17 cellular contexts compared by ENCODE assay signal in the genomic region with DNA sequence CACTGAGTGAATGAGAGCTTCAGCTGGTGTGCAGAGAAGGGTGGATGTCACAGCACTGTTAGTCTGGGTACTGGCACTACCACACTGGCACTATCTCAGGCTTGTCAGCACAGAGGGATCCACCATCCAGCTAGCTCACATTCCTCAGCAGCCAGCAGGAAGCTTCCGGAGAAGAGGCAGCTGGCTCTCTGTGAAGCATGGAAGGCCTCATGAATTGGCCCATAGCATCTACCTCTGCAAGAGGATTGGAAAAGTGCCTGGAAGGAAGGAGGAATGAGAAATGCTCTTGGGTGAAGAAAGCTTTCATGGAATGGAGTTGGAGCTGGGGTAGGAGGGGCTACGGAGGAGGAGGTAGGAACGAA. TPM values are rescaled to one million over a fixed set of nuclear protein-coding genes. Genes with fewer than 3 reads are reported as not detected.
DNase-seq lines count a peak whose midpoint lies in the region; ATAC-seq and TF ChIP-seq lines count a peak whose summit lies in the region.
"Had no signal": no experiment of that assay in that cellular context is flagged by ENCODE, and none has a peak within 500 bp of the region (broad histone marks: within the 10 kb centered on the region; RNA-seq: fewer than 3 reads in every experiment).

No MANE protein-coding gene starts in this region.

- no peak for TF ChIP-seq POLR2A in right lobe of liver (IDR thresholded peaks at IDR 0.05)

- POLR2A ChIA-PET in activated CD8-positive, alpha-beta T cell treated with anti-CD3 and anti-CD28 coated beads for 36 hours (lab: Charles Lee) = interaction anchor here (1.0 kb wide), 1 partner anchor 56 kb away, joined by 3 read pairs; no protein-coding TSS in a partner anchor

- H3K27me3 Mint-ChIP-seq in HFFc6 (ENCODE audit: insufficient read depth) = peaks cover 37% of the 10 kb centered on the region
- H3K27me3 Mint-ChIP-seq in activated CD8-positive, alpha-beta T cell treated with anti-CD3 and anti-CD28 coated beads for 36 hours = peaks cover 50% of the 10 kb centered on the region

- no peak overlapping the region for H3K27ac ChIP-seq in right lobe of liver
- H3K27ac ChIP-seq: BLaER1 had no signal

- intact Hi-C loops in left ventricle myocardium superior (cut with micrococcal nuclease) = no loop called here
- intact Hi-C loops in Right ventricle myocardium inferior (cut with DNase I) = no loop called here
- intact Hi-C loops in right lobe of liver (cut with DNase I) = no loop called here
- intact Hi-C loops in activated CD8-positive, alpha-beta T cell treated with anti-CD3 and anti-CD28 coated beads for 36 hours (cut with micrococcal nuclease) = no loop called here

- TF ChIP-seq CTCF in HFFc6 (IDR thresholded peaks at IDR 0.05) (no peak), right lobe of liver (IDR thresholded peaks at IDR 0.05) (no peak)
- TF ChIP-seq CTCF in activated CD8-positive, alpha-beta T cell treated with anti-CD3 and anti-CD28 coated beads for 36 hours (IDR thresholded peaks at IDR 0.05) = no peak

- no peaks in the 10 kb centered on the region for H3K9me3 Mint-ChIP-seq in HFFc6
- H3K9me3 Mint-ChIP-seq in activated CD8-positive, alpha-beta T cell treated with anti-CD3 and anti-CD28 coated beads for 36 hours = no peaks in the 10 kb centered on the region

- 73% methylated on average over 1 of the region's 3 CpGs for WGBS in right lobe of liver (ENCODE audit: insufficient coverage, low coverage, low lambda C conversion rate, missing lambda C conversion rate)

- no peak overlapping the region for H3K4me3 Mint-ChIP-seq in HFFc6
- H3K4me3 Mint-ChIP-seq in activated CD8-positive, alpha-beta T cell treated with anti-CD3 and anti-CD28 coated beads for 36 hours = no peak overlapping the region

- no peaks in the 10 kb centered on the region for H3K36me3 ChIP-seq in right lobe of liver
- H3K36me3 ChIP-seq: BLaER1 had no signal

- no peaks in the 10 kb centered on the region for H3K36me3 Mint-ChIP-seq in HFFc6 (ENCODE audit: low read depth)
- H3K36me3 Mint-ChIP-seq in activated CD8-positive, alpha-beta T cell treated with anti-CD3 and anti-CD28 coated beads for 36 hours (ENCODE audit: low read depth) = no peaks in the 10 kb centered on the region

- peak overlapping the region; percentile 48 for H3K27ac Mint-ChIP-seq in HFFc6
- H3K27ac Mint-ChIP-seq in activated CD8-positive, alpha-beta T cell treated with anti-CD3 and anti-CD28 coated beads for 36 hours = no peak overlapping the region

- H3K27me3 ChIP-seq in right lobe of liver = peaks cover 0 to 6% of the 10 kb centered on the region in 2 donors

- no peaks in the 10 kb centered on the region for H3K9me3 ChIP-seq in right lobe of liver
- H3K9me3 ChIP-seq: BLaER1, SK-N-SH had no signal

- H3K4me1 Mint-ChIP-seq in HFFc6 (ENCODE audit: low read depth) = peaks cover 26% of the 10 kb centered on the region
- peaks cover 3% of the 10 kb centered on the region for H3K4me1 Mint-ChIP-seq in activated CD8-positive, alpha-beta T cell treated with anti-CD3 and anti-CD28 coated beads for 36 hours (ENCODE audit: low read depth)

- CTCF ChIA-PET in activated CD8-positive, alpha-beta T cell treated with anti-CD3 and anti-CD28 coated beads for 36 hours (lab: Charles Lee) = interaction anchor here (1.1 to 4.6 kb wide), 5 partner anchors 16 to 670 kb away, joined by 3 to 28 read pairs (median 4); no protein-coding TSS in a partner anchor

- DNase-seq in left ventricle myocardium superior = no peak
- DNase-seq in Right ventricle myocardium inferior (ENCODE audit: missing footprints) = no peak
- DNase-seq in HFFc6 = no peak
- peak; percentile 27 for DNase-seq in mucosa of gallbladder (ENCODE audit: low spot score)
- peak; percentile 19 for DNase-seq in superior temporal gyrus (ENCODE audit: extremely low spot score)
- DNase-seq in right lobe of liver = no peak
- DNase-seq in activated CD8-positive, alpha-beta T cell treated with anti-CD3 and anti-CD28 coated beads for 36 hours = no peak
- DNase-seq: NCI-H1048, NCI-H1694, NCI-H2171, NCI-H510A, Right ventricle myocardium superior, SK-N-SH had no signal

- peaks cover 0 to 3% (median 0%) of the 10 kb centered on the region in 4 donors for H3K4me1 ChIP-seq in right lobe of liver
- H3K4me1 ChIP-seq: BLaER1 had no signal

- ATAC-seq in left ventricle myocardium superior (peak; percentile 23), Right ventricle myocardium inferior (no peak), right lobe of liver (no peak), GM21786 (IDR thresholded peaks at IDR 0.05; ENCODE audit: unreplicated experiment) (no peak)
- ATAC-seq in activated CD8-positive, alpha-beta T cell treated with anti-CD3 and anti-CD28 coated beads for 36 hours = no peak
- ATAC-seq: HCT116, Panc1 had no signal

- no peak overlapping the region for H3K4me3 ChIP-seq in right lobe of liver
- H3K4me3 ChIP-seq: BLaER1 had no signal

RNA-seq across cellular contexts. Expression of gene KRT83, which starts 9.9 kb away (rescaled TPM):
- total RNA-seq in left ventricle myocardium superior (not detected), Right ventricle myocardium inferior (not detected), mucosa of gallbladder (not detected), right lobe of liver (not detected)
- total RNA-seq in HFFc6 (2021; fragmentation: NEBNext Ultra II Directional; extraction: Animal tissue kit (Norgen Biotek cat#: 25700)) = not detected
- not detected for total RNA-seq in activated CD8-positive, alpha-beta T cell treated with anti-CD3 and anti-CD28 coated beads for 36 hours
- total RNA-seq: Right ventricle myocardium superior had no signal

RNA-seq across cellular contexts. Expression of gene KRT81, which starts 19.9 kb away (rescaled TPM):
- total RNA-seq in left ventricle myocardium superior = not detected
- not detected for total RNA-seq in Right ventricle myocardium inferior
- under 1 TPM; 0.34 to 0.84 (median 0.70) TPM for total RNA-seq in HFFc6 (2021; fragmentation: NEBNext Ultra II Directional; extraction: Animal tissue kit (Norgen Biotek cat#: 25700))
- 0.55 TPM for total RNA-seq in mucosa of gallbladder
- total RNA-seq in right lobe of liver = under 1 TPM in 1 of 6 experiments, not detected in 5; 0.13 TPM
- not detected for total RNA-seq in activated CD8-positive, alpha-beta T cell treated with anti-CD3 and anti-CD28 coated beads for 36 hours
- total RNA-seq: Right ventricle myocardium superior had no signal

RNA-seq across cellular contexts. Expression of gene KRT86, which starts 36.8 kb away (rescaled TPM):
- total RNA-seq in left ventricle myocardium superior = not detected
- total RNA-seq in Right ventricle myocardium inferior = not detected
- under 1 TPM in 5 of 6 experiments, not detected in 1; 0.15 to 0.26 (median 0.19) TPM for total RNA-seq in HFFc6 (2021; fragmentation: NEBNext Ultra II Directional; extraction: Animal tissue kit (Norgen Biotek cat#: 25700))
- total RNA-seq in mucosa of gallbladder = 1.1 TPM
- not detected for total RNA-seq in right lobe of liver
- not detected for total RNA-seq in activated CD8-positive, alpha-beta T cell treated with anti-CD3 and anti-CD28 coated beads for 36 hours
- total RNA-seq: Right ventricle myocardium superior had no signal

RNA-seq across cellular contexts. Expression of gene KRT85, which starts 56.0 kb away (rescaled TPM):
- total RNA-seq in left ventricle myocardium superior = not detected
- not detected for total RNA-seq in Right ventricle myocardium inferior
- total RNA-seq in HFFc6 (2021; fragmentation: NEBNext Ultra II Directional; extraction: Animal tissue kit (Norgen Biotek cat#: 25700)) = not detected
- total RNA-seq in mucosa of gallbladder = not detected
- total RNA-seq in right lobe of liver = not detected
- total RNA-seq in activated CD8-positive, alpha-beta T cell treated with anti-CD3 and anti-CD28 coated beads for 36 hours = not detected
- total RNA-seq: Right ventricle myocardium superior had no signal

Comparison
In these comparisons a context has a peak if more than half of its experiments do, and no peak if none do; other contexts are left out.
1. DNase-seq: peak in mucosa of gallbladder (single experiment) and superior temporal gyrus (single experiment); none in left ventricle myocardium superior (single experiment), Right ventricle myocardium inferior (single experiment), HFFc6 (single experiment), right lobe of liver (0 of 3) and activated CD8-positive, alpha-beta T cell treated with anti-CD3 and anti-CD28 coated beads for 36 hours (single experiment).